ENCODE assay signal across 2 cellular contexts in genomic region chr18:74252032-74252380, GRCh38.
TF ChIP-seq lines count a peak whose summit lies in the region.

No MANE protein-coding gene starts in this region.

TF ChIP-seq in SK-N-SH treated with all-trans-retinoic acid at 6 μM for 48 hours, 23 proteins besides CTCF, POLR2A, EP300 and RAD21 (continued from another document):
- TF ChIP-seq CSRNP3 (CRISPR knock-in tag; IDR thresholded peaks at IDR 0.05) (no peak), CSDC2 (CRISPR knock-in tag; IDR thresholded peaks at IDR 0.05) (no peak), CREB5 (CRISPR knock-in tag; IDR thresholded peaks at IDR 0.05; ENCODE audit: low read depth) (no peak), SNAI2 (CRISPR knock-in tag; IDR thresholded peaks at IDR 0.05) (no peak), PPARA (CRISPR knock-in tag; IDR thresholded peaks at IDR 0.05; ENCODE audit: borderline replicate concordance) (no peak), ZNF8 (CRISPR knock-in tag; IDR thresholded peaks at IDR 0.05) (no peak), ZNF565 (CRISPR knock-in tag; conservative IDR thresholded peaks at IDR 0.05; ENCODE audit: low read depth) (no peak), BACH2 (CRISPR knock-in tag; IDR thresholded peaks at IDR 0.05; ENCODE audit: borderline replicate concordance) (no peak), ISL1 (CRISPR knock-in tag; IDR thresholded peaks at IDR 0.05) (no peak), TCF4 (CRISPR knock-in tag; IDR thresholded peaks at IDR 0.05; ENCODE audit: borderline replicate concordance) (no peak), OSR1 (CRISPR knock-in tag; IDR thresholded peaks at IDR 0.05) (no peak), ZFP3 (CRISPR knock-in tag; IDR thresholded peaks at IDR 0.05) (no peak)

TF ChIP-seq in SK-N-SH, 30 proteins besides CTCF, POLR2A, EP300 and RAD21 (continued from another document):
- TF ChIP-seq PBX3 (IDR thresholded peaks at IDR 0.05) (no peak; the same call in 1 of the 2 replicates), RXRA (IDR thresholded peaks at IDR 0.05; ENCODE audit: borderline replicate concordance, low read depth) (no peak), TAF1 (IDR thresholded peaks at IDR 0.05; ENCODE audit: borderline replicate concordance, low read depth, low read length) (no peak), MXI1 (IDR thresholded peaks at IDR 0.05; ENCODE audit: low read depth, low read length) (no peak), ELF1 (IDR thresholded peaks at IDR 0.05) (no peak), FOSL2 (IDR thresholded peaks at IDR 0.05; ENCODE audit: borderline replicate concordance, low read depth) (no peak), MEF2A (IDR thresholded peaks at IDR 0.05; ENCODE audit: borderline replicate concordance, low read depth) (no peak), ZBTB33 (IDR thresholded peaks at IDR 0.05; ENCODE audit: borderline replicate concordance, low read depth) (no peak), FOXJ3 (CRISPR knock-in tag; IDR thresholded peaks at IDR 0.05) (no peak)
